ENCODE assay signal across 1 cellular context in genomic region chr1:86502721-86503430, GRCh38.
TF ChIP-seq lines count a peak whose summit lies in the region.

No MANE protein-coding gene starts in this region.

TF ChIP-seq in GM23338, 12 proteins besides CTCF, POLR2A, EP300 and RAD21 (continued from another document):
- TF ChIP-seq CREB1 (CRISPR knock-in tag; IDR thresholded peaks at IDR 0.05; ENCODE audit: low read depth) (no peak), NANOG (IDR thresholded peaks at IDR 0.05; ENCODE audit: borderline replicate concordance) (no peak; the same call in 1 of the 2 replicates), EZH2 (IDR thresholded peaks at IDR 0.05; ENCODE audit: low read depth, unreplicated experiment) (no peak), POLR2AphosphoS5 (IDR thresholded peaks at IDR 0.05; ENCODE audit: low read depth) (no peak)
- TF ChIP-seq, protein P1, sequence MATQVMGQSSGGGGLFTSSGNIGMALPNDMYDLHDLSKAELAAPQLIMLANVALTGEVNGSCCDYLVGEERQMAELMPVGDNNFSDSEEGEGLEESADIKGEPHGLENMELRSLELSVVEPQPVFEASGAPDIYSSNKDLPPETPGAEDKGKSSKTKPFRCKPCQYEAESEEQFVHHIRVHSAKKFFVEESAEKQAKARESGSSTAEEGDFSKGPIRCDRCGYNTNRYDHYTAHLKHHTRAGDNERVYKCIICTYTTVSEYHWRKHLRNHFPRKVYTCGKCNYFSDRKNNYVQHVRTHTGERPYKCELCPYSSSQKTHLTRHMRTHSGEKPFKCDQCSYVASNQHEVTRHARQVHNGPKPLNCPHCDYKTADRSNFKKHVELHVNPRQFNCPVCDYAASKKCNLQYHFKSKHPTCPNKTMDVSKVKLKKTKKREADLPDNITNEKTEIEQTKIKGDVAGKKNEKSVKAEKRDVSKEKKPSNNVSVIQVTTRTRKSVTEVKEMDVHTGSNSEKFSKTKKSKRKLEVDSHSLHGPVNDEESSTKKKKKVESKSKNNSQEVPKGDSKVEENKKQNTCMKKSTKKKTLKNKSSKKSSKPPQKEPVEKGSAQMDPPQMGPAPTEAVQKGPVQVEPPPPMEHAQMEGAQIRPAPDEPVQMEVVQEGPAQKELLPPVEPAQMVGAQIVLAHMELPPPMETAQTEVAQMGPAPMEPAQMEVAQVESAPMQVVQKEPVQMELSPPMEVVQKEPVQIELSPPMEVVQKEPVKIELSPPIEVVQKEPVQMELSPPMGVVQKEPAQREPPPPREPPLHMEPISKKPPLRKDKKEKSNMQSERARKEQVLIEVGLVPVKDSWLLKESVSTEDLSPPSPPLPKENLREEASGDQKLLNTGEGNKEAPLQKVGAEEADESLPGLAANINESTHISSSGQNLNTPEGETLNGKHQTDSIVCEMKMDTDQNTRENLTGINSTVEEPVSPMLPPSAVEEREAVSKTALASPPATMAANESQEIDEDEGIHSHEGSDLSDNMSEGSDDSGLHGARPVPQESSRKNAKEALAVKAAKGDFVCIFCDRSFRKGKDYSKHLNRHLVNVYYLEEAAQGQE (IDR thresholded peaks at IDR 0.05; ENCODE audit: unreplicated experiment): no peak
